8 cellular contexts compared by ENCODE assay signal in the genomic region with DNA sequence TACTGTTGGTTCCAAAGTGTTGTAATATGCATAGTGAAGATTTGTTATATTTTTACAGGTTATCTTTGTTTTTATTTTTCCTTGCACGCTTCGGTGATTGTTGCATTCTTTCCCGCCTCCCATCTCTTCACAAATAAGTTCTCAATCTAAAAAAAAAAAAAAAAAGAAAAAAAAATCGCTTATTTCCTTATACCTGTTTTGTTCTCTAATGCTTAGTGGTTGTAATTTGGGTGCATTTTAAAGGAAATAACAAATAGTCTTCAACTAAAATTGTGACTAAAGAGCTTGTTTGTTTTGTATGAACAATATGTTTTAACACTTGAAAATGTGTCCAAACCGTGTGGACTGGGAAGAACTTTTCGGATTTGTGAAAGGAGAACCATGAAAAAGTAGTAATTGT. TPM values are rescaled to one million over a fixed set of nuclear protein-coding genes. Genes with fewer than 3 reads are reported as not detected.
DNase-seq lines count a peak whose midpoint lies in the region; ATAC-seq and TF ChIP-seq lines count a peak whose summit lies in the region.

No MANE protein-coding gene starts in this region.

- no peaks in the 10 kb centered on the region for H3K27me3 ChIP-seq in cardiac muscle cell
- no peaks in the 10 kb centered on the region for H3K27me3 ChIP-seq in lower lobe of right lung (ENCODE audit: low read depth)
- H3K27me3 ChIP-seq in upper lobe of left lung = no peaks in the 10 kb centered on the region

- ATAC-seq in Right ventricle myocardium superior (ENCODE audit: poor library complexity) (no peak), lower lobe of right lung (no peak), upper lobe of left lung (ENCODE audit: low FRiP score in 2 of 2) (no peak)

- H3K9me3 ChIP-seq in cardiac muscle cell (ENCODE audit: low read depth) (no peaks in the 10 kb centered on the region), lower lobe of right lung (no peaks in the 10 kb centered on the region), upper lobe of left lung (no peaks in the 10 kb centered on the region)

- in situ Hi-C loops in astrocyte of the spinal cord (cut with HindIII; ENCODE audit: low sequenced_read_pairs) = no loop called here

- H3K4me1 ChIP-seq in cardiac muscle cell (ENCODE audit: low read depth) (peaks cover 28% of the 10 kb centered on the region), lower lobe of right lung (peaks cover 51% of the 10 kb centered on the region), upper lobe of left lung (peaks cover 27 to 47% (median 47%) of the 10 kb centered on the region in 4 donors)

- no peak for TF ChIP-seq EP300 in upper lobe of left lung (IDR thresholded peaks at IDR 0.05)

- no peak for TF ChIP-seq POLR2A in upper lobe of left lung (IDR thresholded peaks at IDR 0.05)

- DNase-seq in cardiac muscle cell (ENCODE audit: low read depth in 1 of 2, low spot score in 1 of 2) (no peak), Right ventricle myocardium superior (no peak), astrocyte of the spinal cord (ENCODE audit: low read depth, low spot score) (no peak), lower lobe of right lung (no peak), upper lobe of left lung (no peak), DMS 273 treated with DMSO at 0.1 percent for 48 hours (lab: John Stamatoyannopoulos, UW) (no peak)
- no peak for DNase-seq in activated CD4-positive, CD25-positive, alpha-beta regulatory T cell (lab: John Stamatoyannopoulos, UW)
- no peak for DNase-seq in stimulated activated CD4-positive, alpha-beta T cell treated with anti-CD3 and anti-CD28 coated beads, Interleukin-2, amount 100 ng/mL, for 48 hours

- TF ChIP-seq CTCF in cardiac muscle cell (IDR thresholded peaks at IDR 0.05; ENCODE audit: low read depth, low read length) = no peak
- no peak for TF ChIP-seq CTCF in astrocyte of the spinal cord (IDR thresholded peaks at IDR 0.05; ENCODE audit: low read depth, low read length)
- no peak for TF ChIP-seq CTCF in lower lobe of right lung (IDR thresholded peaks at IDR 0.05)
- no peak for TF ChIP-seq CTCF in upper lobe of left lung (IDR thresholded peaks at IDR 0.05)

- peaks cover 4% of the 10 kb centered on the region for H3K36me3 ChIP-seq in cardiac muscle cell
- H3K36me3 ChIP-seq in lower lobe of right lung = no peaks in the 10 kb centered on the region
- no peaks in the 10 kb centered on the region for H3K36me3 ChIP-seq in upper lobe of left lung

- H3K4me3 ChIP-seq in cardiac muscle cell (peak overlapping the region; percentile 85), astrocyte of the spinal cord (ENCODE audit: low read depth, low read length) (peak overlapping the region; percentile 97), lower lobe of right lung (peak overlapping the region; percentile 87), upper lobe of left lung (peak overlapping the region; percentile 71 to 86 (median 76))

- H3K27ac ChIP-seq in cardiac muscle cell (peak overlapping the region; percentile 99), lower lobe of right lung (peak overlapping the region; percentile 96), upper lobe of left lung (peak overlapping the region; percentile 89 to 99 (median 98))

- 5 to 7% methylated on average over 6 of the region's 6 CpGs for WGBS in upper lobe of left lung, 2 donors

- intact Hi-C loops in Right ventricle myocardium superior (cut with DNase I) (no loop called here), lower lobe of right lung (cut with DNase I) (no loop called here)

RNA-seq across cellular contexts. Expression of a gene that starts 1.5 kb away (rescaled TPM):
- 168 and 176 TPM in 2 replicates for total RNA-seq in cardiac muscle cell
- 125 and 183 TPM in 2 replicates for polyA plus RNA-seq in cardiac muscle cell
- 29.8 TPM for total RNA-seq in Right ventricle myocardium superior
- total RNA-seq in lower lobe of right lung = 104 TPM
- total RNA-seq in upper lobe of left lung = 10 to 100 TPM; 39.2 to 96.3 (median 87.5) TPM
